Comparison of ENCODE assay signal across 14 cellular contexts in the genomic region with DNA sequence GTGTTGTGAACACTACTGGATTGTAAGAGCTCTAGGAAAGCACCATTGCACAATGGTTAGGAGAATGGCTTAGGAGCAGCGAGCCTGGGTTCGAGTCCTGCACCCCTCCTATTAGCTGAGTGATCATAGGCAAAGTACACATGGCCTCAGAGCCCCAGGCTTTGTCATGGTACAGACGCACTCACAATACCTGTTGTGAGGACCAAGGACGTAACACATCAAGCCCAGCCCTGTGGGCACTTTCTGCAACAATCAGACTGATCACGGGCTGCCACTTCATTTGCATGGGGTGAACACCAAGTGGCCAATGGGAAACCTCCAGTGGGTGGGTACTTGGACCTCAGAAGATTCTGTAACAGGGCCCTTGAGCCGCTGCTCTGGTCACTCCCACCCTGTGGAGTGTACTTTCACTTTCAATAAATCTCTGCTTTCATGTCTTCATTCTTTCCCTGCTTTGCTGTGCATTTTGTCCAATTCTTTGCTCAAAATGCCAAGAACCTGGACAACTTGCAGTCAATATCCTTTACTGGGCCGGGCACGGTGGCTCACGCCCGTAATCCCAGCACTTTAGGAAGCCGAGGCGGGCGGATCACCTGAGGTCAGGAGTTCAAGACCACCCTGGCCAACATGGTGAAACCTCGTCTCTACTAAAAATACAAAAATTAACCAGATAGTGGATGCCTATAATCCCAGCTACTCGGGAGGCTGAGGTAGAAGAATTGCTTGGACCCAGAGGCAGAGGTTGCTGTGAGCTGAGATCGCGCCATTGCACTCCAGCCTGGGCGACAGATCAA. TPM values are rescaled to one million over a fixed set of nuclear protein-coding genes. Genes with fewer than 3 reads are reported as not detected.
A peak's percentile ranks its signal among the peaks of the same experiment; 100 is the strongest.
DNase-seq lines count a peak whose midpoint lies in the region; ATAC-seq and TF ChIP-seq lines count a peak whose summit lies in the region.
"Had no signal": no experiment of that assay in that cellular context is flagged by ENCODE, and none has a peak within 500 bp of the region (broad histone marks: within the 10 kb centered on the region; RNA-seq: fewer than 3 reads in every experiment).

No MANE protein-coding gene starts in this region.

- intact Hi-C loops in ovary (cut with DNase I) = loop anchor here (5.0 to 10.0 kb wide), 8 partner anchors 119 to 712 kb away; no protein-coding TSS in a partner anchor

- no peaks in the 10 kb centered on the region for H3K36me3 Mint-ChIP-seq in progenitor cell of endocrine pancreas (ENCODE audit: insufficient read depth)

- H3K27ac ChIP-seq in ovary = no peak overlapping the region
- H3K27ac ChIP-seq: ascending aorta, esophagus muscularis mucosa, prostate gland, thoracic aorta had no signal

- peaks cover 2% of the 10 kb centered on the region for H3K4me1 Mint-ChIP-seq in progenitor cell of endocrine pancreas (ENCODE audit: low read depth)

- H3K4me3 Mint-ChIP-seq in progenitor cell of endocrine pancreas (ENCODE audit: low read depth) = no peak overlapping the region

- TF ChIP-seq EP300 in ovary (IDR thresholded peaks at IDR 0.05) = no peak

- no peak for TF ChIP-seq CTCF in ovary (IDR thresholded peaks at IDR 0.05)
- no peak for TF ChIP-seq CTCF in progenitor cell of endocrine pancreas (IDR thresholded peaks at IDR 0.05; ENCODE audit: unreplicated experiment)

- 31 to 68% (median 35%) methylated on average over 18 of the region's 18 CpGs for WGBS in ovary, 3 donors

- H3K4me3 ChIP-seq in ovary = no peak overlapping the region
- H3K4me3 ChIP-seq: prostate gland, thoracic aorta had no signal

- TF ChIP-seq POLR2A in ovary (IDR thresholded peaks at IDR 0.05) = no peak

- H3K9me3 Mint-ChIP-seq in progenitor cell of endocrine pancreas (ENCODE audit: low read depth) = no peaks in the 10 kb centered on the region

- H3K4me1 ChIP-seq in ovary (ENCODE audit: insufficient read depth) = peaks cover 4% of the 10 kb centered on the region
- H3K4me1 ChIP-seq: ascending aorta, prostate gland had no signal

- H3K27me3 Mint-ChIP-seq in progenitor cell of endocrine pancreas = no peaks in the 10 kb centered on the region

- H3K27ac Mint-ChIP-seq in progenitor cell of endocrine pancreas = no peak overlapping the region

- no peaks in the 10 kb centered on the region for H3K36me3 ChIP-seq in ovary
- H3K36me3 ChIP-seq: ascending aorta, esophagus muscularis mucosa, prostate gland, thoracic aorta had no signal

- no peaks in the 10 kb centered on the region for H3K9me3 ChIP-seq in ovary
- H3K9me3 ChIP-seq: ascending aorta, esophagus muscularis mucosa, prostate gland, thoracic aorta had no signal

- peak; percentile 24 for DNase-seq in GM03348 (ENCODE audit: low spot score)
- DNase-seq in OCI-M1 (lab: John Stamatoyannopoulos, UW) = peak; percentile 45
- DNase-seq in fibroblast of peridontal ligament (ENCODE audit: extremely low read depth) = peak; percentile 67
- DNase-seq in ovary = peak in 4 of 5 donors; percentile 19 to 37 (median 28)
- no peak for DNase-seq in SKM-1 (lab: John Stamatoyannopoulos, UW; ENCODE audit: unreplicated experiment)
- DNase-seq in amygdala (lab: John Stamatoyannopoulos, UW) = no peak
- DNase-seq in progenitor cell of endocrine pancreas (ENCODE audit: low spot score, unreplicated experiment) = no peak
- DNase-seq: Calu3, kidney had no signal

- H3K27me3 ChIP-seq in ovary = no peaks in the 10 kb centered on the region
- H3K27me3 ChIP-seq: ascending aorta had no signal

- ATAC-seq in HG03460 (IDR thresholded peaks at IDR 0.05; ENCODE audit: unreplicated experiment) = no peak

RNA-seq across cellular contexts. Expression of gene GLRX5, which starts 28.2 kb away (rescaled TPM):
- 10 to 100 TPM; 38.0 to 49.2 (median 41.7) TPM for total RNA-seq in ovary
- 100 to 1,000 TPM in 1 of 2 donors, 10 to 100 TPM in 1; 52.6 to 105 TPM for polyA plus RNA-seq in ovary
- total RNA-seq in progenitor cell of endocrine pancreas = 53.3 and 54.8 TPM in 2 replicates

RNA-seq across cellular contexts. Expression of gene SYNE3, which starts 46.6 kb away (rescaled TPM):
- total RNA-seq in ovary (10 to 100 TPM in 5 of 7 donors, 1 to 10 TPM in 2; 6.4 to 26.0 (median 14.9) TPM), progenitor cell of endocrine pancreas (0.31 and 0.44 TPM in 2 replicates)
- polyA plus RNA-seq in ovary = 1 to 10 TPM; 3.7 to 5.1 TPM

Comparison
In these comparisons a context has a peak if more than half of its experiments do, and no peak if none do; other contexts are left out.
1. DNase-seq: peak in GM03348 (single experiment), OCI-M1 (single experiment), fibroblast of peridontal ligament (single experiment) and ovary (4 of 5); none in SKM-1 (single experiment), amygdala (0 of 56) and progenitor cell of endocrine pancreas (single experiment).